29 cellular contexts compared by ENCODE assay signal in the genomic region with DNA sequence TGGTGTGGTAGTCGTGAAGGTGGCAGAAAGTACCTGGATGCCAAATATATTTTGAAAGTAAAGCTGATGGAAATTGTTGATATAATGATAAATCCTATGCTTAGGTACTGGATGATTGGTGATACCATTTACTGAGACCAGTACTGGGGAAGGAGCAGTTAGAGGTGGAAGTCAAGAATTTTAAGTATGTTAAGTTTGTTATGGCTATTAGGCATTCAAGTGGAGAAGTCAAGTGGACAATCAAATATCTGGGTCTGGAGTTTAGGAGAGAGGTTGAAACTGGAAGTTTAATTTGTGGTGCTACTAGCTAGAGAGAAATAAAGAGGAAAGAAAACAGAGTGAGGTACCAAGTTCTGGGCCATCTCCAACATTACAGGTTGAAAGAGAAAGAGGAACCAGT.
"Had no signal": no experiment of that assay in that cellular context is flagged by ENCODE, and none has a peak within 500 bp of the region (broad histone marks: within the 10 kb centered on the region; RNA-seq: fewer than 3 reads in every experiment).

No MANE protein-coding gene starts in this region.

- H3K4me3 ChIP-seq: adrenal gland, SJCRH30, SK-N-MC had no signal

- H3K4me2 ChIP-seq: KMS-11 had no signal

- H3K27me3 ChIP-seq: adrenal gland, SJCRH30 had no signal

- H3K27ac Mint-ChIP-seq: activated CD4-positive, alpha-beta T cell treated with anti-CD3 and anti-CD28 coated beads for 36 hours; activated CD4-positive, alpha-beta T cell treated with anti-CD3 and anti-CD28 coated beads, Interleukin-2, amount 10 ng/mL, durations not matched to agents 7 days and 5 days; activated CD8-positive, alpha-beta T cell treated with anti-CD3 and anti-CD28 coated beads, Interleukin-2, amount 10 ng/mL, durations not matched to agents 7 days and 5 days; activated naive CD4-positive, alpha-beta T cell treated with anti-CD3 and anti-CD28 coated beads, Interleukin-2, amount 10 ng/mL, durations not matched to agents 7 days and 5 days; activated T-cell treated with anti-CD3 and anti-CD28 coated beads, Interleukin-2, amount 50 U/mL, for 24 hours; brain; WTC11 had no signal

- H3K9ac ChIP-seq: KMS-11 had no signal

- H3K4me1 Mint-ChIP-seq: activated CD4-positive, alpha-beta T cell treated with anti-CD3 and anti-CD28 coated beads for 36 hours; activated CD4-positive, alpha-beta T cell treated with anti-CD3 and anti-CD28 coated beads, Interleukin-2, amount 10 ng/mL, durations not matched to agents 7 days and 5 days; activated naive CD4-positive, alpha-beta T cell treated with anti-CD3 and anti-CD28 coated beads, Interleukin-2, amount 10 ng/mL, durations not matched to agents 7 days and 5 days; WTC11 had no signal

- H3K9me3 ChIP-seq: adrenal gland, SJCRH30 had no signal

- H3K27ac ChIP-seq: adrenal gland, KMS-11, SJCRH30, SK-N-MC had no signal

- DNase-seq: activated CD4-positive, alpha-beta T cell treated with anti-CD3 and anti-CD28 coated beads for 36 hours; activated CD4-positive, alpha-beta T cell treated with anti-CD3 and anti-CD28 coated beads, Interleukin-2, amount 10 ng/mL, durations not matched to agents 7 days and 5 days; activated CD4-positive, alpha-beta T cell treated with anti-CD3 and anti-CD28 coated beads, Interleukin-2, amount 50 U/mL, for 48 hours; activated CD8-positive, alpha-beta T cell treated with anti-CD3 and anti-CD28 coated beads, Interleukin-2, amount 10 ng/mL, durations not matched to agents 7 days and 5 days; activated gamma-delta T cell treated with Interleukin-2 at 50 U/mL for 16 hours; activated naive CD4-positive, alpha-beta T cell treated with anti-CD3 and anti-CD28 coated beads, Interleukin-2, amount 10 ng/mL, durations not matched to agents 7 days and 5 days; activated T-cell treated with anti-CD3 and anti-CD28 coated beads, Interleukin-2, amount 50 U/mL, for 24 hours; adrenal gland; anterior cingulate cortex; caudate nucleus; cerebellar nuclear complex; MM.1S; NCI-H1048; NCI-H1105 treated with DMSO at 0.1 percent for 48 hours; NCI-H1436; NCI-H1694; NCI-H1930; NCI-H2081 treated with DMSO at 0.1 percent for 48 hours; NCI-H345; NCI-H524 treated with DMSO at 0.1 percent for 48 hours; SHP77; SJCRH30 had no signal

- H3K9me3 Mint-ChIP-seq: activated CD4-positive, alpha-beta T cell treated with anti-CD3 and anti-CD28 coated beads, Interleukin-2, amount 10 ng/mL, durations not matched to agents 7 days and 5 days; activated naive CD4-positive, alpha-beta T cell treated with anti-CD3 and anti-CD28 coated beads, Interleukin-2, amount 10 ng/mL, durations not matched to agents 7 days and 5 days; activated T-cell treated with anti-CD3 and anti-CD28 coated beads, Interleukin-2, amount 50 U/mL, for 24 hours; brain; WTC11 had no signal

- H3K27me3 Mint-ChIP-seq: activated CD4-positive, alpha-beta T cell treated with anti-CD3 and anti-CD28 coated beads for 36 hours; activated CD4-positive, alpha-beta T cell treated with anti-CD3 and anti-CD28 coated beads, Interleukin-2, amount 10 ng/mL, durations not matched to agents 7 days and 5 days; activated naive CD4-positive, alpha-beta T cell treated with anti-CD3 and anti-CD28 coated beads, Interleukin-2, amount 10 ng/mL, durations not matched to agents 7 days and 5 days; activated T-cell treated with anti-CD3 and anti-CD28 coated beads, Interleukin-2, amount 50 U/mL, for 24 hours; brain had no signal

- FAIRE-seq: bronchial epithelial cell had no signal

- H3K4me3 Mint-ChIP-seq: activated CD4-positive, alpha-beta T cell treated with anti-CD3 and anti-CD28 coated beads for 36 hours; activated CD4-positive, alpha-beta T cell treated with anti-CD3 and anti-CD28 coated beads, Interleukin-2, amount 10 ng/mL, durations not matched to agents 7 days and 5 days; activated CD8-positive, alpha-beta T cell treated with anti-CD3 and anti-CD28 coated beads, Interleukin-2, amount 10 ng/mL, durations not matched to agents 7 days and 5 days; activated naive CD4-positive, alpha-beta T cell treated with anti-CD3 and anti-CD28 coated beads, Interleukin-2, amount 10 ng/mL, durations not matched to agents 7 days and 5 days; activated T-cell treated with anti-CD3 and anti-CD28 coated beads, Interleukin-2, amount 50 U/mL, for 24 hours; brain; WTC11 had no signal

- ATAC-seq: activated CD4-positive, alpha-beta T cell treated with anti-CD3 and anti-CD28 coated beads for 36 hours; activated CD4-positive, CD25-positive, alpha-beta regulatory T cell treated with anti-CD3 and anti-CD28 coated beads, Interleukin-2, amount 50 U/mL, for 24 hours; activated CD8-positive, alpha-beta T cell treated with anti-CD3 and anti-CD28 coated beads, Interleukin-2, amount 10 ng/mL, durations not matched to agents 7 days and 5 days; Panc1; WTC11 had no signal

- H3K4me1 ChIP-seq: SJCRH30 had no signal
